ENCODE assay signal across 10 cellular contexts in genomic region chr5:81207009-81207408, GRCh38. TPM values are rescaled to one million over a fixed set of nuclear protein-coding genes. Genes with fewer than 3 reads are reported as not detected.
DNase-seq lines count a peak whose midpoint lies in the region; ATAC-seq and TF ChIP-seq lines count a peak whose summit lies in the region.
"Had no signal": no experiment of that assay in that cellular context is flagged by ENCODE, and none has a peak within 500 bp of the region (broad histone marks: within the 10 kb centered on the region; RNA-seq: fewer than 3 reads in every experiment).

No MANE protein-coding gene starts in this region.

- H3K4me1 ChIP-seq in foreskin keratinocyte (no peaks in the 10 kb centered on the region), thyroid gland (no peaks in the 10 kb centered on the region)

- 67% methylated on average over 5 of the region's 5 CpGs for WGBS in thyroid gland, 2 donors

- H3K9me3 ChIP-seq in thyroid gland, result no peaks in the 10 kb centered on the region

- H3K4me3 ChIP-seq in AG09309 (ENCODE audit: control insufficient read depth, low read depth, low read length) (no peak overlapping the region), thyroid gland (replicated peaks in 1 of 3) (no peak overlapping the region)

- in situ Hi-C loops in GM13976 (cut with MboI; ENCODE audit: low sequenced_read_pairs, unreplicated experiment), result no loop called here

- no peak for ATAC-seq in foreskin keratinocyte
- ATAC-seq in HG03108 (IDR thresholded peaks at IDR 0.05; ENCODE audit: unreplicated experiment), result no peak
- no peak for ATAC-seq in GM19351 (IDR thresholded peaks at IDR 0.05; ENCODE audit: unreplicated experiment)

- TF ChIP-seq CTCF in AG09309 (IDR thresholded peaks at IDR 0.05; ENCODE audit: control insufficient read depth, insufficient read depth, low read depth, low read length, missing control alignments) (peak; percentile 27), GM13976 (IDR thresholded peaks at IDR 0.05; ENCODE audit: borderline replicate concordance, control extremely low read depth, extremely low read depth, insufficient read depth, missing control alignments) (peak; percentile 12), foreskin keratinocyte (conservative IDR thresholded peaks at IDR 0.05) (peak; percentile 31), thyroid gland (IDR thresholded peaks at IDR 0.05) (no peak)

- no peak for TF ChIP-seq POLR2A in thyroid gland (IDR thresholded peaks at IDR 0.05)

- DNase-seq in AG09309 (ENCODE audit: low read depth), result no peak
- DNase-seq in GM13976 (ENCODE audit: low spot score), result no peak
- peak; percentile 52 for DNase-seq in OCI-M1 (lab: John Stamatoyannopoulos, UW)
- no peak for DNase-seq in foreskin keratinocyte
- no peak for DNase-seq in thyroid gland
- no peak for DNase-seq in stimulated activated CD4-positive, alpha-beta T cell treated with anti-CD3 and anti-CD28 coated beads, Interleukin-4, amount 100 ng/mL, for 24 hours
- DNase-seq: immature natural killer cell, NCI-H1417 treated with DMSO at 0.1 percent for 48 hours had no signal

- intact Hi-C loops in thyroid gland (cut with DNase I), result no loop called here

- no peak overlapping the region for H3K27ac ChIP-seq in foreskin keratinocyte
- H3K27ac ChIP-seq in thyroid gland, result no peak overlapping the region

- H3K27me3 ChIP-seq in foreskin keratinocyte (no peaks in the 10 kb centered on the region), thyroid gland (no peaks in the 10 kb centered on the region)

- no peaks in the 10 kb centered on the region for H3K36me3 ChIP-seq in thyroid gland

RNA-seq across cellular contexts. Expression of gene CKMT2, which starts 26.1 kb away (rescaled TPM):
- total RNA-seq in foreskin keratinocyte, result not detected in 2 replicates
- polyA plus RNA-seq in foreskin keratinocyte, result not detected in 2 replicates
- 10 to 100 TPM in 2 of 4 donors, 1 to 10 TPM in 2; 1.7 to 24.4 (median 16.1) TPM for total RNA-seq in thyroid gland

Comparison
In these comparisons a context has a peak if more than half of its experiments do, and no peak if none do; other contexts are left out.
1. CTCF ChIP-seq: peak in AG09309 (single experiment), GM13976 (single experiment) and foreskin keratinocyte (single experiment); none in thyroid gland (0 of 6).